ENCODE assay signal across 14 cellular contexts in genomic region chr12:86331012-86331411, GRCh38.
"Had no signal": no experiment of that assay in that cellular context is flagged by ENCODE, and none has a peak within 500 bp of the region (broad histone marks: within the 10 kb centered on the region; RNA-seq: fewer than 3 reads in every experiment).

No MANE protein-coding gene starts in this region.

- DNase-seq: activated CD4-positive, alpha-beta T cell treated with anti-CD3 and anti-CD28 coated beads for 48 hours; activated CD8-positive, alpha-beta memory T cell treated with anti-CD3 and anti-CD28 coated beads, Interleukin-2, amount 50 U/mL, for 48 hours; activated CD8-positive, alpha-beta T cell treated with anti-CD3 and anti-CD28 coated beads, Interleukin-2, amount 10 ng/mL, durations not matched to agents 7 days and 5 days; activated naive CD4-positive, alpha-beta T cell; head of caudate nucleus; pancreas; retina; stimulated activated CD4-positive, alpha-beta T cell treated with anti-CD3 and anti-CD28 coated beads, Interleukin-4, amount 100 ng/mL, for 4 hours; T-helper 9 cell; tibial artery had no signal

- H3K36me3 ChIP-seq: cardiac muscle cell, pancreas, tibial artery had no signal

- H3K4me3 Mint-ChIP-seq: activated CD8-positive, alpha-beta T cell treated with anti-CD3 and anti-CD28 coated beads, Interleukin-2, amount 10 ng/mL, durations not matched to agents 7 days and 5 days had no signal

- H3K4me3 ChIP-seq: cardiac muscle cell, pancreas, tibial artery had no signal

- H3K27ac Mint-ChIP-seq: activated CD8-positive, alpha-beta T cell treated with anti-CD3 and anti-CD28 coated beads, Interleukin-2, amount 10 ng/mL, durations not matched to agents 7 days and 5 days had no signal

- H3K27ac ChIP-seq: cardiac muscle cell, foreskin keratinocyte, pancreas, tibial artery, VCaP had no signal

- H3K4me1 ChIP-seq: foreskin keratinocyte, pancreas, tibial artery had no signal

- H3K9me3 ChIP-seq: pancreas, tibial artery had no signal

- ATAC-seq: activated CD8-positive, alpha-beta T cell treated with anti-CD3 and anti-CD28 coated beads, Interleukin-2, amount 10 ng/mL, durations not matched to agents 7 days and 5 days; foreskin keratinocyte; left lobe of liver; pancreas had no signal

- H3K27me3 ChIP-seq: cardiac muscle cell, foreskin keratinocyte, pancreas, tibial artery had no signal
